22 cellular contexts compared by ENCODE assay signal in genomic region chr20:63058696-63059335, GRCh38. TPM values are rescaled to one million over a fixed set of nuclear protein-coding genes. Genes with fewer than 3 reads are reported as not detected.
DNase-seq lines count a peak whose midpoint lies in the region; ATAC-seq and TF ChIP-seq lines count a peak whose summit lies in the region.
"Had no signal": no experiment of that assay in that cellular context is flagged by ENCODE, and none has a peak within 500 bp of the region (broad histone marks: within the 10 kb centered on the region; RNA-seq: fewer than 3 reads in every experiment).

No MANE protein-coding gene starts in this region.

- H3K27me3 ChIP-seq in left lung (peaks cover 0 to 79% of the 10 kb centered on the region in 2 donors), suprapubic skin (peaks cover 60% of the 10 kb centered on the region)

- H3K36me3 Mint-ChIP-seq in activated naive CD4-positive, alpha-beta T cell treated with anti-CD3 and anti-CD28 coated beads, Interleukin-2, amount 10 ng/mL, durations not matched to agents 7 days and 5 days, result no peaks in the 10 kb centered on the region
- no peaks in the 10 kb centered on the region for H3K36me3 Mint-ChIP-seq in chondrocyte (ENCODE audit: low read depth)
- H3K36me3 Mint-ChIP-seq in activated T-helper 2 cell treated with anti-CD3 and anti-CD28 coated beads, Interferon-gamma antibody, Interleukin-2, Interleukin-4, amounts not matched to agents 10 μg/mL and 5 μg/mL and 100 μg/mL, durations not matched to agents 14 hours and 24 hours and 36 hours (ENCODE audit: low read depth), result no peaks in the 10 kb centered on the region
- H3K36me3 Mint-ChIP-seq: IgD-negative memory B cell had no signal

- no peaks in the 10 kb centered on the region for H3K27me3 Mint-ChIP-seq in activated naive CD4-positive, alpha-beta T cell treated with anti-CD3 and anti-CD28 coated beads, Interleukin-2, amount 10 ng/mL, durations not matched to agents 7 days and 5 days
- peaks cover 24% of the 10 kb centered on the region for H3K27me3 Mint-ChIP-seq in chondrocyte (ENCODE audit: low read depth)
- no peaks in the 10 kb centered on the region for H3K27me3 Mint-ChIP-seq in activated T-helper 2 cell treated with anti-CD3 and anti-CD28 coated beads, Interferon-gamma antibody, Interleukin-2, Interleukin-4, amounts not matched to agents 10 μg/mL and 5 μg/mL and 100 μg/mL, durations not matched to agents 14 hours and 24 hours and 36 hours (ENCODE audit: low read depth)

- H3K4me1 Mint-ChIP-seq in activated naive CD4-positive, alpha-beta T cell treated with anti-CD3 and anti-CD28 coated beads, Interleukin-2, amount 10 ng/mL, durations not matched to agents 7 days and 5 days, result no peaks in the 10 kb centered on the region
- H3K4me1 Mint-ChIP-seq in chondrocyte (ENCODE audit: low read depth), result no peaks in the 10 kb centered on the region
- H3K4me1 Mint-ChIP-seq in activated T-helper 2 cell treated with anti-CD3 and anti-CD28 coated beads, Interferon-gamma antibody, Interleukin-2, Interleukin-4, amounts not matched to agents 10 μg/mL and 5 μg/mL and 100 μg/mL, durations not matched to agents 14 hours and 24 hours and 36 hours (ENCODE audit: low read depth), result no peaks in the 10 kb centered on the region
- H3K4me1 Mint-ChIP-seq: IgD-negative memory B cell had no signal

- 13% methylated on average over 3 of the region's 12 CpGs for WGBS in suprapubic skin

- H3K27ac Mint-ChIP-seq in activated naive CD4-positive, alpha-beta T cell treated with anti-CD3 and anti-CD28 coated beads, Interleukin-2, amount 10 ng/mL, durations not matched to agents 7 days and 5 days, result no peak overlapping the region
- H3K27ac Mint-ChIP-seq in chondrocyte (ENCODE audit: unreplicated experiment), result no peak overlapping the region
- no peak overlapping the region for H3K27ac Mint-ChIP-seq in activated T-helper 2 cell treated with anti-CD3 and anti-CD28 coated beads, Interferon-gamma antibody, Interleukin-2, Interleukin-4, amounts not matched to agents 10 μg/mL and 5 μg/mL and 100 μg/mL, durations not matched to agents 14 hours and 24 hours and 36 hours

- peaks cover 10% of the 10 kb centered on the region for H3K9me3 Mint-ChIP-seq in activated naive CD4-positive, alpha-beta T cell treated with anti-CD3 and anti-CD28 coated beads, Interleukin-2, amount 10 ng/mL, durations not matched to agents 7 days and 5 days
- H3K9me3 Mint-ChIP-seq in chondrocyte (ENCODE audit: low read depth), result no peaks in the 10 kb centered on the region
- peaks cover 6% of the 10 kb centered on the region for H3K9me3 Mint-ChIP-seq in activated T-helper 2 cell treated with anti-CD3 and anti-CD28 coated beads, Interferon-gamma antibody, Interleukin-2, Interleukin-4, amounts not matched to agents 10 μg/mL and 5 μg/mL and 100 μg/mL, durations not matched to agents 14 hours and 24 hours and 36 hours
- H3K9me3 Mint-ChIP-seq: IgD-negative memory B cell had no signal

- intact Hi-C loops in left lung (cut with DNase I), result loop anchor here (10.0 kb wide), 2 partner anchors 56 to 126 kb away; no protein-coding TSS in a partner anchor
- intact Hi-C loops in activated T-helper 2 cell treated with anti-CD3 and anti-CD28 coated beads, Interferon-gamma antibody, Interleukin-2, Interleukin-4, amounts not matched to agents 10 μg/mL and 5 μg/mL and 100 μg/mL, durations not matched to agents 14 hours and 24 hours and 36 hours (cut with micrococcal nuclease), result loop anchor here (5.0 kb wide), 1 partner anchor 123 kb away; no protein-coding TSS in a partner anchor

- H3K36me3 ChIP-seq in left lung (no peaks in the 10 kb centered on the region), suprapubic skin (no peaks in the 10 kb centered on the region)
- H3K36me3 ChIP-seq: MG63, SJCRH30 had no signal

- no peak overlapping the region for H3K27ac ChIP-seq in left lung
- no peak overlapping the region for H3K27ac ChIP-seq in suprapubic skin
- H3K27ac ChIP-seq: SJCRH30 had no signal

- TF ChIP-seq CTCF in chondrocyte (IDR thresholded peaks at IDR 0.05), result no peak
- no peak for TF ChIP-seq CTCF in left lung (IDR thresholded peaks at IDR 0.05)
- no peak for TF ChIP-seq CTCF in suprapubic skin (IDR thresholded peaks at IDR 0.05)

- H3K4me3 ChIP-seq in left lung (no peak overlapping the region), suprapubic skin (no peak overlapping the region)
- H3K4me3 ChIP-seq: MG63, SJCRH30 had no signal

- DNase-seq in activated naive CD4-positive, alpha-beta T cell treated with anti-CD3 and anti-CD28 coated beads, Interleukin-2, amount 10 ng/mL, durations not matched to agents 7 days and 5 days, result peak; percentile 14
- no peak for DNase-seq in activated naive CD4-positive, alpha-beta T cell treated with Interleukin-2 at 50 U/mL for 16 hours
- DNase-seq in chondrocyte (ENCODE audit: low spot score), result peak; percentile 88
- DNase-seq in left lung, result peak; percentile 13 to 64
- peak; percentile 51 to 61 for DNase-seq in suprapubic skin (ENCODE audit: low spot score in 2 of 2)
- DNase-seq in 8988T, result no peak
- DNase-seq in activated T-helper 2 cell treated with anti-CD3 and anti-CD28 coated beads, Interferon-gamma antibody, Interleukin-2, Interleukin-4, amounts not matched to agents 10 μg/mL and 5 μg/mL and 100 μg/mL, durations not matched to agents 14 hours and 24 hours and 36 hours (ENCODE audit: low spot score), result no peak
- no peak for DNase-seq in HuH-7 (ENCODE audit: low spot score)
- DNase-seq: activated CD4-positive, alpha-beta T cell treated with anti-CD3 and anti-CD28 coated beads, Interleukin-2, amount 50 U/mL, for 4 hours; activated T-cell treated with anti-CD3 and anti-CD28 coated beads, Interleukin-2, amount 50 U/mL, for 48 hours; cortex of kidney; DMS 273 treated with DMSO at 0.1 percent for 48 hours; MG63; NCI-H146; NCI-H82; nucleus accumbens; retina; SJCRH30; stimulated activated CD4-positive, alpha-beta T cell treated with anti-CD3 and anti-CD28 coated beads, Interleukin-15, amount 100 ng/mL, for 24 hours had no signal

- H3K4me1 ChIP-seq in left lung (peaks cover 0 to 8% of the 10 kb centered on the region in 2 donors), suprapubic skin (no peaks in the 10 kb centered on the region)

- no peak for ATAC-seq in left lung

- CTCF ChIA-PET in activated naive CD4-positive, alpha-beta T cell treated with anti-CD3 and anti-CD28 coated beads, Interleukin-2, amount 10 ng/mL, durations not matched to agents 7 days and 5 days (lab: Charles Lee), result no interaction called here

- no peak for TF ChIP-seq POLR2A in suprapubic skin (IDR thresholded peaks at IDR 0.05)

- no peak for TF ChIP-seq EP300 in suprapubic skin (IDR thresholded peaks at IDR 0.05)

- H3K9me3 ChIP-seq in left lung (no peaks in the 10 kb centered on the region), suprapubic skin (no peaks in the 10 kb centered on the region)

- H3K4me3 Mint-ChIP-seq in activated naive CD4-positive, alpha-beta T cell treated with anti-CD3 and anti-CD28 coated beads, Interleukin-2, amount 10 ng/mL, durations not matched to agents 7 days and 5 days, result no peak overlapping the region
- H3K4me3 Mint-ChIP-seq in chondrocyte (ENCODE audit: unreplicated experiment), result no peak overlapping the region
- H3K4me3 Mint-ChIP-seq in activated T-helper 2 cell treated with anti-CD3 and anti-CD28 coated beads, Interferon-gamma antibody, Interleukin-2, Interleukin-4, amounts not matched to agents 10 μg/mL and 5 μg/mL and 100 μg/mL, durations not matched to agents 14 hours and 24 hours and 36 hours (ENCODE audit: low read depth), result no peak overlapping the region
- H3K4me3 Mint-ChIP-seq: IgD-negative memory B cell had no signal

RNA-seq across cellular contexts. Expression of gene BHLHE23, which starts 52.1 kb away (rescaled TPM):
- total RNA-seq in chondrocyte, result not detected in 3 replicates
- total RNA-seq in left lung, result not detected
- total RNA-seq in suprapubic skin, result not detected
- total RNA-seq in activated T-helper 2 cell treated with anti-CD3 and anti-CD28 coated beads, Interferon-gamma antibody, Interleukin-2, Interleukin-4, amounts not matched to agents 10 μg/mL and 5 μg/mL and 100 μg/mL, durations not matched to agents 14 hours and 24 hours and 36 hours, result not detected in 2 replicates
- total RNA-seq: endothelial cell of umbilical vein; SJCRH30; T-helper 1 cell treated with Interleukin-12 subunit alpha and Interleukin-12 subunit beta and Interleukin-4 antibody, amounts not matched to agents 30 ng/mL and 1 ng/mL, for 36 hours had no signal

Comparison
In these comparisons a context has a peak if more than half of its experiments do, and no peak if none do; other contexts are left out.
1. DNase-seq: peak in activated naive CD4-positive, alpha-beta T cell treated with anti-CD3 and anti-CD28 coated beads, Interleukin-2, amount 10 ng/mL, durations not matched to agents 7 days and 5 days (single experiment), chondrocyte (single experiment), left lung (2 of 2) and suprapubic skin (2 of 2); none in activated naive CD4-positive, alpha-beta T cell treated with Interleukin-2 at 50 U/mL for 16 hours (single experiment), 8988T (single experiment), activated T-helper 2 cell treated with anti-CD3 and anti-CD28 coated beads, Interferon-gamma antibody, Interleukin-2, Interleukin-4, amounts not matched to agents 10 μg/mL and 5 μg/mL and 100 μg/mL, durations not matched to agents 14 hours and 24 hours and 36 hours (single experiment) and HuH-7 (single experiment).